8 cellular contexts compared by ENCODE assay signal in the genomic region with DNA sequence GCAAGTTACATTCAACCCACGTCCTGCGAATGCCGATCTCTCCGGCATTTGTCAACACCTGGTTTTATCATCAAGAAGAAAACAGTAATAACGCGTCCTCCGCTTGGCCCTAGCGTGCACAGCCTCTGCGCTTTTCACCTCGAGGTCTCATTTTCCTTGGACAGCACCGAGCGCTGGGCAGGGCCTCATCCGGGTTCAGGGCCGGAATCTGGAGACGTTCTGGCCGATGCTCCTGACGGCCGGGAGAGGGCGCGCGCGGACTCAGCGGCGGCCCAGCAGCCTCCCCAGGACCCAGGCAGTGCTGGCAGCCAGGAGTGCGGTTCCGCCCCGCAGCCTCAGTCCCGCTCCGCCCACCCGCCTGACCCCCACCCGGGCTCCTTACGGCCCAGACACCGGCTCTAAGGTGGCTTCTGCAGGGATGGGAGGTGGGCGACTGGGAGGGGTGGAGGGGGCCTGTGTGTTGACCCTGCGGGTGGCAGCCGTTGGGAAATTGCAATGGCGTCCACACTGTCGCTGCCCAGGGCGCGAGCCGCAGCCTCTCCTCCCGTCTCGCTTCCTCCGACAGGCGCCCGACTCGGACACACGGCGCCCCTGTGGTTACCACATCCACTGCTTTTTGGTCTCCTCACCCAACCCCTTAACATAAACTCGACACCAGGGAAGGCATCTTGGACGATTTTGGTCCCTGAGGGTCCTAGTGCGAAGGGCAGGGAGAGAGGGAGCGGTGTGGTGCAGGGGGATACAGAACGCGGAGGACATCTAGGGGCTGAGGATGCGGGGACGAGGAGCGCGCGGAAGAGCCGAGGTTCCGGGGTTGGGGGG. TPM values are rescaled to one million over a fixed set of nuclear protein-coding genes. Genes with fewer than 3 reads are reported as not detected.
DNase-seq lines count a peak whose midpoint lies in the region; TF ChIP-seq lines count a peak whose summit lies in the region.

No MANE protein-coding gene starts in this region.

- DNase-seq in G401 (ENCODE audit: low spot score) (peak; percentile 90), NCI-H1105 (lab: John Stamatoyannopoulos, UW) (peak; percentile 32), amniotic stem cell (lab: John Stamatoyannopoulos, UW) (peak; percentile 58), left ventricle myocardium inferior (peak; percentile 87), prostate gland (ENCODE audit: low spot score) (peak; percentile 80), ureter (ENCODE audit: low spot score) (peak; percentile 87)

- H3K27ac Mint-ChIP-seq in T-helper 1 cell treated with Interleukin-12 subunit alpha and Interleukin-12 subunit beta and Interleukin-4 antibody, amounts not matched to agents 30 μg/mL and 1 μg/mL, for 36 hours: peak overlapping the region; percentile 87

- H3K27ac ChIP-seq in HEK293 (ENCODE audit: extremely low read depth, low read depth, low read length): peak overlapping the region; percentile 71; the same call in 1 of the 2 replicates
- H3K27ac ChIP-seq in left ventricle myocardium inferior (replicated peaks): peak overlapping the region; percentile 100
- H3K27ac ChIP-seq in prostate gland: peak overlapping the region; percentile 94 to 95

- CTCF ChIA-PET in HEK293 (lab: Yijun Ruan, JAX): interaction anchor here (0.6 to 2.1 kb wide), 5 partner anchors 15 to 78 kb away, joined by 3 to 9 read pairs (median 6); a partner anchor contains a TSS

- peak; percentile 90 for TF ChIP-seq CTCF in HEK293 (tag by site-specific recombination; IDR thresholded peaks at IDR 0.05)
- peak; percentile 98 for TF ChIP-seq CTCF in left ventricle myocardium inferior (IDR thresholded peaks at IDR 0.05; ENCODE audit: borderline replicate concordance)
- peak; percentile 87 to 96 (median 90) for TF ChIP-seq CTCF in prostate gland (IDR thresholded peaks at IDR 0.05)

- H3K27me3 ChIP-seq in left ventricle myocardium inferior (ENCODE audit: low read depth) (no peaks in the 10 kb centered on the region), prostate gland (replicated peaks; ENCODE audit: insufficient read depth) (no peaks in the 10 kb centered on the region)

- intact Hi-C loops in left ventricle myocardium inferior (cut with micrococcal nuclease) (no loop called here), prostate gland (cut with DNase I) (loop anchor here (2.0 kb wide), 1 partner anchor 22 kb away; a partner anchor contains a TSS)

- H3K9me3 ChIP-seq in HEK293 (ENCODE audit: control insufficient read depth, insufficient read depth, low read depth, low read length): no peaks in the 10 kb centered on the region
- no peaks in the 10 kb centered on the region for H3K9me3 ChIP-seq in left ventricle myocardium inferior (replicated peaks)
- H3K9me3 ChIP-seq in prostate gland: no peaks in the 10 kb centered on the region

- in situ Hi-C loops in G401 (cut with HindIII; ENCODE audit: low sequenced_read_pairs): no loop called here

- under 1% methylated on average over 60 of the region's 62 CpGs for WGBS in prostate gland

- H3K9me3 Mint-ChIP-seq in T-helper 1 cell treated with Interleukin-12 subunit alpha and Interleukin-12 subunit beta and Interleukin-4 antibody, amounts not matched to agents 30 μg/mL and 1 μg/mL, for 36 hours: no peaks in the 10 kb centered on the region

- peak; percentile 47 for TF ChIP-seq POLR2A in prostate gland (IDR thresholded peaks at IDR 0.05)

- H3K4me3 Mint-ChIP-seq in T-helper 1 cell treated with Interleukin-12 subunit alpha and Interleukin-12 subunit beta and Interleukin-4 antibody, amounts not matched to agents 30 μg/mL and 1 μg/mL, for 36 hours: peak overlapping the region; percentile 91

- no peaks in the 10 kb centered on the region for H3K27me3 Mint-ChIP-seq in T-helper 1 cell treated with Interleukin-12 subunit alpha and Interleukin-12 subunit beta and Interleukin-4 antibody, amounts not matched to agents 30 μg/mL and 1 μg/mL, for 36 hours (ENCODE audit: low read depth)

- H3K4me1 Mint-ChIP-seq in T-helper 1 cell treated with Interleukin-12 subunit alpha and Interleukin-12 subunit beta and Interleukin-4 antibody, amounts not matched to agents 30 μg/mL and 1 μg/mL, for 36 hours (ENCODE audit: low read depth): peaks cover 24% of the 10 kb centered on the region

- H3K36me3 ChIP-seq in HEK293 (ENCODE audit: control insufficient read depth in 2 of 2, insufficient read depth in 1 of 2, low read length in 2 of 2) (peaks cover 0 to 3% of the 10 kb centered on the region in 2 experiments; a peak in 1 of 3 replicates), left ventricle myocardium inferior (peaks cover 7% of the 10 kb centered on the region), prostate gland (no peaks in the 10 kb centered on the region)

- H3K4me3 ChIP-seq in HEK293 (ENCODE audit: low read depth, low read length) (peak overlapping the region; percentile 66), left ventricle myocardium inferior (peak overlapping the region; percentile 97), prostate gland (peak overlapping the region; percentile 78 to 86)

- POLR2A ChIA-PET in HEK293 (lab: Yijun Ruan, JAX): interaction anchor here (2.3 kb wide), 1 partner anchor 21 kb away, joined by 12 read pairs; a partner anchor contains a TSS

- H3K36me3 Mint-ChIP-seq in T-helper 1 cell treated with Interleukin-12 subunit alpha and Interleukin-12 subunit beta and Interleukin-4 antibody, amounts not matched to agents 30 μg/mL and 1 μg/mL, for 36 hours (ENCODE audit: low read depth): no peaks in the 10 kb centered on the region

- H3K4me1 ChIP-seq in HEK293 (ENCODE audit: control insufficient read depth, insufficient read depth, low read length) (peaks cover 3% of the 10 kb centered on the region; the same call in 1 of the 2 replicates), left ventricle myocardium inferior (peaks cover 30% of the 10 kb centered on the region), prostate gland (replicated peaks) (no peaks in the 10 kb centered on the region)

TF ChIP-seq in HEK293, 187 proteins besides CTCF, POLR2A, EP300 and RAD21 (continues in another document):
- 0 out of 2 replicates have a peak, but pooled peaks have one; percentile 4 for TF ChIP-seq ZNF785 (tag by site-specific recombination; IDR thresholded peaks at IDR 0.05)
- TF ChIP-seq, protein P1, sequence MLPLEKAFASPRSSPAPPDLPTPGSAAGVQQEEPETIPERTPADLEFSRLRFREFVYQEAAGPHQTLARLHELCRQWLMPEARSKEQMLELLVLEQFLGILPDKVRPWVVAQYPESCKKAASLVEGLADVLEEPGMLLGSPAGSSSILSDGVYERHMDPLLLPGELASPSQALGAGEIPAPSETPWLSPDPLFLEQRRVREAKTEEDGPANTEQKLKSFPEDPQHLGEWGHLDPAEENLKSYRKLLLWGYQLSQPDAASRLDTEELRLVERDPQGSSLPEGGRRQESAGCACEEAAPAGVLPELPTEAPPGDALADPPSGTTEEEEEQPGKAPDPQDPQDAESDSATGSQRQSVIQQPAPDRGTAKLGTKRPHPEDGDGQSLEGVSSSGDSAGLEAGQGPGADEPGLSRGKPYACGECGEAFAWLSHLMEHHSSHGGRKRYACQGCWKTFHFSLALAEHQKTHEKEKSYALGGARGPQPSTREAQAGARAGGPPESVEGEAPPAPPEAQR (tag by site-specific recombination; IDR thresholded peaks at IDR 0.05): peak; percentile 22; the same call in 1 of the 2 replicates
- TF ChIP-seq ZNF555 (tag by site-specific recombination; conservative IDR thresholded peaks at IDR 0.05): no peak
- TF ChIP-seq, protein P2, sequence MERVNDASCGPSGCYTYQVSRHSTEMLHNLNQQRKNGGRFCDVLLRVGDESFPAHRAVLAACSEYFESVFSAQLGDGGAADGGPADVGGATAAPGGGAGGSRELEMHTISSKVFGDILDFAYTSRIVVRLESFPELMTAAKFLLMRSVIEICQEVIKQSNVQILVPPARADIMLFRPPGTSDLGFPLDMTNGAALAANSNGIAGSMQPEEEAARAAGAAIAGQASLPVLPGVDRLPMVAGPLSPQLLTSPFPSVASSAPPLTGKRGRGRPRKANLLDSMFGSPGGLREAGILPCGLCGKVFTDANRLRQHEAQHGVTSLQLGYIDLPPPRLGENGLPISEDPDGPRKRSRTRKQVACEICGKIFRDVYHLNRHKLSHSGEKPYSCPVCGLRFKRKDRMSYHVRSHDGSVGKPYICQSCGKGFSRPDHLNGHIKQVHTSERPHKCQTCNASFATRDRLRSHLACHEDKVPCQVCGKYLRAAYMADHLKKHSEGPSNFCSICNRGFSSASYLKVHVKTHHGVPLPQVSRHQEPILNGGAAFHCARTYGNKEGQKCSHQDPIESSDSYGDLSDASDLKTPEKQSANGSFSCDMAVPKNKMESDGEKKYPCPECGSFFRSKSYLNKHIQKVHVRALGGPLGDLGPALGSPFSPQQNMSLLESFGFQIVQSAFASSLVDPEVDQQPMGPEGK (tag by site-specific recombination; IDR thresholded peaks at IDR 0.05): peak; percentile 97
- peak; percentile 59; the same call in 1 of the 2 replicates for TF ChIP-seq ZBTB1 (tag by site-specific recombination; IDR thresholded peaks at IDR 0.05)
- TF ChIP-seq ZNF48 (tag by site-specific recombination; IDR thresholded peaks at IDR 0.05): no peak
- peak; percentile 66 for TF ChIP-seq GLIS1 (tag by site-specific recombination; IDR thresholded peaks at IDR 0.05)
- TF ChIP-seq ZFHX2 (tag by site-specific recombination; conservative IDR thresholded peaks at IDR 0.05): peak; percentile 72
- no peak for TF ChIP-seq ZNF266 (tag by site-specific recombination; IDR thresholded peaks at IDR 0.05; ENCODE audit: low read depth)
- TF ChIP-seq ZNF600 (tag by site-specific recombination; IDR thresholded peaks at IDR 0.05): peak; percentile 80
- no peak for TF ChIP-seq SETDB1 (IDR thresholded peaks at IDR 0.05; ENCODE audit: insufficient read length, low read length)

RNA-seq across cellular contexts. Expression of a gene that starts 7.4 kb away (rescaled TPM):
- 51.8 and 52.7 TPM in 2 replicates for total RNA-seq in G401 (2014; rRNA removed; shearing (Covaris generic))
- total RNA-seq in left ventricle myocardium inferior (35.7 TPM), prostate gland (10 to 100 TPM; 53.0 to 55.6 TPM), ureter (39.6 TPM)

RNA-seq across cellular contexts. Expression of a gene that starts 21.3 kb away (rescaled TPM):
- 91.6 and 137 TPM in 2 replicates for total RNA-seq in G401 (2014; rRNA removed; shearing (Covaris generic))
- total RNA-seq in left ventricle myocardium inferior (23.2 TPM), prostate gland (100 to 1,000 TPM in 1 of 2 donors, 10 to 100 TPM in 1; 78.8 to 150 TPM), ureter (23.5 TPM)

RNA-seq across cellular contexts. Expression of a gene that starts 46.3 kb away (rescaled TPM):
- total RNA-seq in G401 (2014; rRNA removed; shearing (Covaris generic)): not detected in 2 replicates
- not detected for total RNA-seq in left ventricle myocardium inferior
- 10 to 100 TPM; 18.6 to 30.9 TPM for total RNA-seq in prostate gland
- total RNA-seq in ureter: 41.2 TPM

RNA-seq across cellular contexts. Expression of a gene that starts 59.8 kb away (rescaled TPM):
- total RNA-seq in G401 (2014; rRNA removed; shearing (Covaris generic)): 64.8 and 80.7 TPM in 2 replicates
- total RNA-seq in left ventricle myocardium inferior (not detected), prostate gland (1 to 10 TPM; 1.4 to 4.0 TPM), ureter (not detected)

Comparison
In these comparisons a context has a peak if more than half of its experiments do, and no peak if none do; other contexts are left out.
1. Peak in every context shown above with its lines: DNase-seq, H3K4me3 ChIP-seq and H3K27ac ChIP-seq.
2. DNase-seq: peak in every context shown above with its lines; median percentile 90 in G401; 87 in left ventricle myocardium inferior; 87 in ureter; 80 in prostate gland; 58 in amniotic stem cell; 32 in NCI-H1105.
3. RNA of a gene that starts 46.3 kb away (total RNA-seq): 41.2 TPM in ureter (single experiment) and 18.6 to 30.9 TPM in prostate gland; not detected in left ventricle myocardium inferior (single experiment) and not detected in G401; every median in the first group is over 10 times any median in the second.